In the genomic region with DNA sequence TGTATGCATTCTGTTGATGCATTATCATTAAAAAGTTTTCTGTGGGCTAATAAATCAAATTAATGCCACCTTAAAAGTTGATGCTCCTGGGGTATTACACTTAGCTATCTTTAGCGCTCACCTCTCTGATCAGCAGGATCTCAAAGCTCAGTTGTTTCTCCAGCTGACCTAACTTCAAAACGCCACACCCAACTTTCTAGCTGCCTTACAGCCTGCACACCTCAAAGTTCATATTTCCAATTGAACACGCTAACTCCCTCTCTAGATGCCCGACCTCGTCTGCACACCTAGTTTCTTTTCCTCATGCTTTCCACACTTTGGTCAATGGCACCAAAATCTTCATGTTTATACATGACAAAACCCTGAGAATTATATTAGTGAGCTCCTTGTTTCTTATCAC, we compare ENCODE assay signal across 14 cellular contexts.
DNase-seq lines count a peak whose midpoint lies in the region; ATAC-seq and TF ChIP-seq lines count a peak whose summit lies in the region.
"Had no signal": no experiment of that assay in that cellular context is flagged by ENCODE, and none has a peak within 500 bp of the region (broad histone marks: within the 10 kb centered on the region; RNA-seq: fewer than 3 reads in every experiment).

No MANE protein-coding gene starts in this region.

- H4K20me1 ChIP-seq in hepatocyte (ENCODE audit: insufficient read depth, poor library complexity, severe bottlenecking): no peaks in the 10 kb centered on the region

- TF ChIP-seq CTCF in 22Rv1 (IDR thresholded peaks at IDR 0.05) (no peak), hepatocyte (IDR thresholded peaks at IDR 0.05; ENCODE audit: poor library complexity) (no peak), nephron (IDR thresholded peaks at IDR 0.05; ENCODE audit: unreplicated experiment in 3 of 3) (no peak)

- DNase-seq in HT-29 (ENCODE audit: low spot score) (peak; percentile 26), hepatocyte (ENCODE audit: low spot score) (peak; percentile 23), DMS 273 (lab: John Stamatoyannopoulos, UW; ENCODE audit: unreplicated experiment) (no peak), LoVo (ENCODE audit: low spot score) (no peak)
- DNase-seq: C1 segment of cervical spinal cord; CD4-positive, alpha-beta T cell; DND-41; GDM1 had no signal

- H3K4me1 ChIP-seq in hepatocyte (ENCODE audit: insufficient read depth): peaks cover 31% of the 10 kb centered on the region
- H3K4me1 ChIP-seq: HAP-1 had no signal

- H3K4me3 ChIP-seq in hepatocyte: no peak overlapping the region
- H3K4me3 ChIP-seq: HAP-1 had no signal

- H3K4me1 Mint-ChIP-seq in nephron: peaks cover 16% of the 10 kb centered on the region
- H3K4me1 Mint-ChIP-seq: B cell had no signal

- H3K36me3 Mint-ChIP-seq in nephron (ENCODE audit: low read depth): no peaks in the 10 kb centered on the region

- H3K36me3 ChIP-seq in hepatocyte (replicated peaks; ENCODE audit: insufficient read depth, low read depth): no peaks in the 10 kb centered on the region
- H3K36me3 ChIP-seq: HAP-1 had no signal

- H3K27ac Mint-ChIP-seq in nephron: peak overlapping the region; percentile 91 to 96 (median 93)
- H3K27ac Mint-ChIP-seq: B cell; CD4-positive, alpha-beta T cell had no signal

- H3K27me3 ChIP-seq in hepatocyte: no peaks in the 10 kb centered on the region

- H3K4me2 ChIP-seq in hepatocyte: no peak overlapping the region

- H3K9me3 Mint-ChIP-seq in nephron: no peaks in the 10 kb centered on the region

- H3K79me2 ChIP-seq in hepatocyte: no peaks in the 10 kb centered on the region

- H3K27ac ChIP-seq in 22Rv1 (peak overlapping the region; percentile 91; the same call in 1 of the 2 replicates), hepatocyte (peak overlapping the region; percentile 80)

- WGBS in hepatocyte (ENCODE audit: low lambda C conversion rate, missing lambda C conversion rate): 74% methylated on average over 5 of the region's 5 CpGs

- no peaks in the 10 kb centered on the region for H3K9me2 ChIP-seq in hepatocyte (replicated peaks; ENCODE audit: insufficient read depth)

- no peak overlapping the region for H3K4me3 Mint-ChIP-seq in nephron
- H3K4me3 Mint-ChIP-seq: B cell; CD4-positive, alpha-beta T cell had no signal

- ATAC-seq in GM18858 (IDR thresholded peaks at IDR 0.05; ENCODE audit: unreplicated experiment) (no peak), HG03175 (IDR thresholded peaks at IDR 0.05; ENCODE audit: unreplicated experiment) (no peak)

- H3K9me3 ChIP-seq in hepatocyte (ENCODE audit: low read depth): no peaks in the 10 kb centered on the region
- H3K9me3 ChIP-seq: HAP-1 had no signal

- no peaks in the 10 kb centered on the region for H3K27me3 Mint-ChIP-seq in nephron (ENCODE audit: low read depth)
- H3K27me3 Mint-ChIP-seq: B cell; CD4-positive, alpha-beta T cell had no signal

- no peak overlapping the region for H2AFZ ChIP-seq in hepatocyte

Comparison
In these comparisons a context has a peak if more than half of its experiments do, and no peak if none do; other contexts are left out.
1. DNase-seq: peak in HT-29 (single experiment) and hepatocyte (single experiment); none in DMS 273 (single experiment) and LoVo (single experiment).